In the genomic region with DNA sequence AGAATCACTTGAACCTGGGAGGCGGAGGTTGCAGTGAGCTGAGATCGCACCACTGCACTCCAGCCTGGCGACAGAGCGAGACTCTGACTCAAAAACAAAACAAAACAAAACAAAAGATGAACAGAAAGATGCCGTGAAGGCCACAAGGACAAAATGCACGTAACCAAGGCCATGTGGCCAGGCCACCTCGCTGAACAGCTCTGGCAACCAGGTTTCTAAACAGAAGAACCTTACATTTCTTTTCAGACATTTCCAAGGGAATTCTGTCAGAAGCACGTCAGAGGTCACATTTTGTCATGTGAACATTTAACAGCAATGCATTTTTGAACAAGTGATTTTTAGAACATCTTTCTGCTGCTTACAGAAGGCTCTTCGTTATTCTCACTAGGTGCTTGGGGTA, we compare ENCODE assay signal across 23 cellular contexts. TPM values are rescaled to one million over a fixed set of nuclear protein-coding genes. Genes with fewer than 3 reads are reported as not detected.
DNase-seq lines count a peak whose midpoint lies in the region; ATAC-seq, FAIRE-seq and TF ChIP-seq lines count a peak whose summit lies in the region.
"Had no signal": no experiment of that assay in that cellular context is flagged by ENCODE, and none has a peak within 500 bp of the region (broad histone marks: within the 10 kb centered on the region; RNA-seq: fewer than 3 reads in every experiment).

No MANE protein-coding gene starts in this region.

- no peaks in the 10 kb centered on the region for H3K27me3 Mint-ChIP-seq in activated T-cell treated with anti-CD3 and anti-CD28 coated beads, Interleukin-2, amount 50 U/mL, for 72 hours (ENCODE audit: low read depth)
- no peaks in the 10 kb centered on the region for H3K27me3 Mint-ChIP-seq in CD8-positive, alpha-beta T cell (ENCODE audit: low read depth)
- H3K27me3 Mint-ChIP-seq in astrocyte (ENCODE audit: low read depth, unreplicated experiment) = no peaks in the 10 kb centered on the region
- H3K27me3 Mint-ChIP-seq in activated T-helper 2 cell treated with anti-CD3 and anti-CD28 coated beads, Interferon-gamma antibody, Interleukin-2, Interleukin-4, amounts not matched to agents 10 μg/mL and 5 μg/mL and 100 μg/mL, durations not matched to agents 14 hours and 24 hours and 36 hours (ENCODE audit: low read depth) = no peaks in the 10 kb centered on the region
- H3K27me3 Mint-ChIP-seq: B cell had no signal

- H3K9ac ChIP-seq in astrocyte (ENCODE audit: low read length) = no peak overlapping the region
- H3K9ac ChIP-seq: GM23248 had no signal

- peaks cover 13 to 47% of the 10 kb centered on the region in 2 donors for H3K36me3 Mint-ChIP-seq in activated T-cell treated with anti-CD3 and anti-CD28 coated beads, Interleukin-2, amount 50 U/mL, for 72 hours (ENCODE audit: insufficient read depth in 2 of 2)
- H3K36me3 Mint-ChIP-seq in CD8-positive, alpha-beta T cell = peaks cover 94% of the 10 kb centered on the region
- H3K36me3 Mint-ChIP-seq in astrocyte (ENCODE audit: low read depth, unreplicated experiment) = peaks cover 40% of the 10 kb centered on the region
- H3K36me3 Mint-ChIP-seq in activated T-helper 2 cell treated with anti-CD3 and anti-CD28 coated beads, Interferon-gamma antibody, Interleukin-2, Interleukin-4, amounts not matched to agents 10 μg/mL and 5 μg/mL and 100 μg/mL, durations not matched to agents 14 hours and 24 hours and 36 hours (ENCODE audit: low read depth) = peaks cover 85% of the 10 kb centered on the region

- H3K36me3 ChIP-seq in CD8-positive, alpha-beta T cell (ENCODE audit: insufficient read depth, low read length) = peaks cover 73% of the 10 kb centered on the region
- H3K36me3 ChIP-seq in astrocyte (ENCODE audit: insufficient read depth, low read length) = peaks cover 88% of the 10 kb centered on the region
- H3K36me3 ChIP-seq in esophagus muscularis mucosa = peaks cover 77 to 100% (median 96%) of the 10 kb centered on the region in 4 donors

- no peak for TF ChIP-seq EP300 in esophagus muscularis mucosa (IDR thresholded peaks at IDR 0.05)

- WGBS in esophagus muscularis mucosa = 86% methylated on average over 9 of the region's 9 CpGs

- ATAC-seq in activated T-cell treated with anti-CD3 and anti-CD28 coated beads, Interleukin-2, amount 50 U/mL, for 72 hours (replicated peaks in 1 of 2) = no peak
- no peak for ATAC-seq in CD8-positive, alpha-beta T cell
- no peak for ATAC-seq in HG02970 (IDR thresholded peaks at IDR 0.05; ENCODE audit: low FRiP score, unreplicated experiment)

- H3K4me1 Mint-ChIP-seq in activated T-cell treated with anti-CD3 and anti-CD28 coated beads, Interleukin-2, amount 50 U/mL, for 72 hours (ENCODE audit: low read depth) = no peaks in the 10 kb centered on the region
- H3K4me1 Mint-ChIP-seq in CD8-positive, alpha-beta T cell (ENCODE audit: low read depth) = peaks cover 8% of the 10 kb centered on the region
- H3K4me1 Mint-ChIP-seq in astrocyte (ENCODE audit: low read depth, unreplicated experiment) = no peaks in the 10 kb centered on the region
- peaks cover 1% of the 10 kb centered on the region for H3K4me1 Mint-ChIP-seq in activated T-helper 2 cell treated with anti-CD3 and anti-CD28 coated beads, Interferon-gamma antibody, Interleukin-2, Interleukin-4, amounts not matched to agents 10 μg/mL and 5 μg/mL and 100 μg/mL, durations not matched to agents 14 hours and 24 hours and 36 hours (ENCODE audit: low read depth)

- no peak overlapping the region for H3K4me3 Mint-ChIP-seq in activated T-cell treated with anti-CD3 and anti-CD28 coated beads, Interleukin-2, amount 50 U/mL, for 72 hours
- no peak overlapping the region for H3K4me3 Mint-ChIP-seq in CD8-positive, alpha-beta T cell
- H3K4me3 Mint-ChIP-seq in astrocyte (ENCODE audit: unreplicated experiment) = no peak overlapping the region
- no peak overlapping the region for H3K4me3 Mint-ChIP-seq in activated T-helper 2 cell treated with anti-CD3 and anti-CD28 coated beads, Interferon-gamma antibody, Interleukin-2, Interleukin-4, amounts not matched to agents 10 μg/mL and 5 μg/mL and 100 μg/mL, durations not matched to agents 14 hours and 24 hours and 36 hours (ENCODE audit: low read depth)
- H3K4me3 Mint-ChIP-seq: B cell had no signal

- H2AFZ ChIP-seq in astrocyte (ENCODE audit: low read depth, low read length) = no peak overlapping the region
- H2AFZ ChIP-seq: GM23248 had no signal

- no peak for TF ChIP-seq POLR2A in esophagus muscularis mucosa (IDR thresholded peaks at IDR 0.05; ENCODE audit: low read depth)

- H3K9me3 ChIP-seq in CD8-positive, alpha-beta T cell (ENCODE audit: low read length) = no peaks in the 10 kb centered on the region
- H3K9me3 ChIP-seq in astrocyte (ENCODE audit: insufficient read depth, low read depth, low read length) = no peaks in the 10 kb centered on the region
- H3K9me3 ChIP-seq in esophagus muscularis mucosa = no peaks in the 10 kb centered on the region
- H3K9me3 ChIP-seq: HAP-1 had no signal

- H3K4me2 ChIP-seq in astrocyte (ENCODE audit: low read length) = no peak overlapping the region

- FAIRE-seq in astrocyte (lab: Jason Lieb, UNC) = no peak
- FAIRE-seq: A204.1, GM12891 had no signal

- H3K27me3 ChIP-seq in CD8-positive, alpha-beta T cell (ENCODE audit: insufficient read depth, low read length) = no peaks in the 10 kb centered on the region
- no peaks in the 10 kb centered on the region for H3K27me3 ChIP-seq in astrocyte (ENCODE audit: insufficient read depth, low read length)
- H3K27me3 ChIP-seq in esophagus muscularis mucosa = no peaks in the 10 kb centered on the region

- H3K4me3 ChIP-seq in CD8-positive, alpha-beta T cell (ENCODE audit: low read depth, low read length) = no peak overlapping the region
- no peak overlapping the region for H3K4me3 ChIP-seq in astrocyte (ENCODE audit: insufficient read depth, low read depth, low read length)
- no peak overlapping the region for H3K4me3 ChIP-seq in esophagus muscularis mucosa
- H3K4me3 ChIP-seq: GM23248, HAP-1 had no signal

- peaks cover 97% of the 10 kb centered on the region for H3K79me2 ChIP-seq in astrocyte (ENCODE audit: insufficient read depth, low read length)

- CTCF ChIA-PET in CD8-positive, alpha-beta T cell (lab: Charles Lee) = interaction anchor here (1.6 kb wide), 1 partner anchor 15 kb away, joined by 4 read pairs; no protein-coding TSS in a partner anchor

- no peak overlapping the region for H3K27ac ChIP-seq in CD8-positive, alpha-beta T cell (ENCODE audit: low read depth, low read length)
- H3K27ac ChIP-seq in astrocyte (ENCODE audit: low read depth, low read length) = peak overlapping the region; percentile 45
- H3K27ac ChIP-seq in esophagus muscularis mucosa (replicated peaks in 1 of 4) = peak overlapping the region in 3 of 4 donors; percentile 67 to 76 (median 73)
- H3K27ac ChIP-seq: GM23248 had no signal

- peak overlapping the region; percentile 6 for H3K27ac Mint-ChIP-seq in activated T-cell treated with anti-CD3 and anti-CD28 coated beads, Interleukin-2, amount 50 U/mL, for 72 hours
- peak overlapping the region; percentile 45 for H3K27ac Mint-ChIP-seq in CD8-positive, alpha-beta T cell
- peak overlapping the region; percentile 58 for H3K27ac Mint-ChIP-seq in astrocyte (ENCODE audit: unreplicated experiment)
- H3K27ac Mint-ChIP-seq in activated T-helper 2 cell treated with anti-CD3 and anti-CD28 coated beads, Interferon-gamma antibody, Interleukin-2, Interleukin-4, amounts not matched to agents 10 μg/mL and 5 μg/mL and 100 μg/mL, durations not matched to agents 14 hours and 24 hours and 36 hours = no peak overlapping the region

- no peak for TF ChIP-seq CTCF in CD8-positive, alpha-beta T cell (IDR thresholded peaks at IDR 0.05)
- TF ChIP-seq CTCF in astrocyte (IDR thresholded peaks at IDR 0.05; ENCODE audit: insufficient read depth, low read depth, low read length) = no peak
- TF ChIP-seq CTCF in esophagus muscularis mucosa (IDR thresholded peaks at IDR 0.05) = no peak

- POLR2A ChIA-PET in CD8-positive, alpha-beta T cell (lab: Charles Lee) = no interaction called here

- DNase-seq in activated T-cell treated with anti-CD3 and anti-CD28 coated beads, Interleukin-2, amount 50 U/mL, for 72 hours = no peak
- DNase-seq in activated T-cell treated with anti-CD3 and anti-CD28 coated beads, Interleukin-2, amount 50 U/mL, for 48 hours = no peak
- DNase-seq in CD8-positive, alpha-beta T cell = no peak
- DNase-seq in astrocyte (ENCODE audit: low read depth) = no peak
- no peak for DNase-seq in esophagus muscularis mucosa (ENCODE audit: extremely low spot score)
- no peak for DNase-seq in NCI-H82 treated with DMSO at 0.1 percent for 48 hours (lab: John Stamatoyannopoulos, UW; ENCODE audit: unreplicated experiment)
- DNase-seq in activated T-helper 2 cell treated with anti-CD3 and anti-CD28 coated beads, Interferon-gamma antibody, Interleukin-2, Interleukin-4, amounts not matched to agents 10 μg/mL and 5 μg/mL and 100 μg/mL, durations not matched to agents 14 hours and 24 hours and 36 hours (ENCODE audit: low spot score) = no peak
- DNase-seq: COR-L47, DMS 273 treated with DMSO at 0.1 percent for 48 hours, DND-41, GM23248, KG1, NCI-H1092 treated with DMSO at 0.1 percent for 48 hours, NCI-H1436 treated with DMSO at 0.1 percent for 48 hours, NCI-H1930, NCI-H2227 treated with DMSO at 0.1 percent for 48 hours, NCI-H510A, SHP77 treated with DMSO at 0.1 percent for 48 hours had no signal

- H4K20me1 ChIP-seq in astrocyte (ENCODE audit: insufficient read depth, low read length) = peaks cover 99% of the 10 kb centered on the region

- no peaks in the 10 kb centered on the region for H3K4me1 ChIP-seq in CD8-positive, alpha-beta T cell (ENCODE audit: insufficient read depth, low read length)
- H3K4me1 ChIP-seq in astrocyte (ENCODE audit: insufficient read depth, low read length) = peaks cover 3% of the 10 kb centered on the region
- H3K4me1 ChIP-seq in esophagus muscularis mucosa = peaks cover 11 to 60% (median 43%) of the 10 kb centered on the region in 4 donors
- H3K4me1 ChIP-seq: HAP-1 had no signal

- no peaks in the 10 kb centered on the region for H3K9me3 Mint-ChIP-seq in activated T-cell treated with anti-CD3 and anti-CD28 coated beads, Interleukin-2, amount 50 U/mL, for 72 hours
- H3K9me3 Mint-ChIP-seq in CD8-positive, alpha-beta T cell = no peaks in the 10 kb centered on the region
- H3K9me3 Mint-ChIP-seq in astrocyte (ENCODE audit: unreplicated experiment) = no peaks in the 10 kb centered on the region
- no peaks in the 10 kb centered on the region for H3K9me3 Mint-ChIP-seq in activated T-helper 2 cell treated with anti-CD3 and anti-CD28 coated beads, Interferon-gamma antibody, Interleukin-2, Interleukin-4, amounts not matched to agents 10 μg/mL and 5 μg/mL and 100 μg/mL, durations not matched to agents 14 hours and 24 hours and 36 hours

- intact Hi-C loops in CD8-positive, alpha-beta T cell (cut with DNase I, micrococcal nuclease) = no loop called here
- intact Hi-C loops in esophagus muscularis mucosa (cut with DNase I) = no loop called here
- intact Hi-C loops in activated T-helper 2 cell treated with anti-CD3 and anti-CD28 coated beads, Interferon-gamma antibody, Interleukin-2, Interleukin-4, amounts not matched to agents 10 μg/mL and 5 μg/mL and 100 μg/mL, durations not matched to agents 14 hours and 24 hours and 36 hours (cut with micrococcal nuclease) = no loop called here

RNA-seq across cellular contexts. Expression of gene USP22, which starts 28.8 kb away (rescaled TPM):
- total RNA-seq in activated T-cell treated with anti-CD3 and anti-CD28 coated beads, Interleukin-2, amount 50 U/mL, for 72 hours = 100 to 1,000 TPM; 175 to 195 TPM
- total RNA-seq in CD8-positive, alpha-beta T cell = 100 to 1,000 TPM; 177 to 190 TPM
- total RNA-seq in astrocyte (243 and 266 TPM in 2 replicates), esophagus muscularis mucosa (100 to 1,000 TPM in 2 of 4 donors, 10 to 100 TPM in 2; 78.5 to 135 (median 112) TPM)
- total RNA-seq in activated T-helper 2 cell treated with anti-CD3 and anti-CD28 coated beads, Interferon-gamma antibody, Interleukin-2, Interleukin-4, amounts not matched to agents 10 μg/mL and 5 μg/mL and 100 μg/mL, durations not matched to agents 14 hours and 24 hours and 36 hours = 147 and 167 TPM in 2 replicates
